In genomic region chr3:11692251-11692813, GRCh38 we compare ENCODE assay signal across 16 cellular contexts.
"Had no signal": no experiment of that assay in that cellular context is flagged by ENCODE, and none has a peak within 500 bp of the region (broad histone marks: within the 10 kb centered on the region; RNA-seq: fewer than 3 reads in every experiment).

No MANE protein-coding gene starts in this region.

- H3K27ac Mint-ChIP-seq: activated T-cell treated with anti-CD3 and anti-CD28 coated beads, Interleukin-2, amount 50 U/mL, for 72 hours; naive thymus-derived CD8-positive, alpha-beta T cell had no signal

- H3K4me1 ChIP-seq: adrenal gland, testis had no signal

- ATAC-seq: activated naive CD4-positive, alpha-beta T cell treated with anti-CD3 and anti-CD28 coated beads, Interleukin-2, amount 50 U/mL, for 72 hours; activated T-cell treated with anti-CD3 and anti-CD28 coated beads, Interleukin-2, amount 50 U/mL, for 72 hours; naive thymus-derived CD8-positive, alpha-beta T cell had no signal

- H3K27me3 Mint-ChIP-seq: naive thymus-derived CD8-positive, alpha-beta T cell had no signal

- H3K4me3 Mint-ChIP-seq: activated T-cell treated with anti-CD3 and anti-CD28 coated beads, Interleukin-2, amount 50 U/mL, for 72 hours had no signal

- H3K36me3 Mint-ChIP-seq: activated naive CD4-positive, alpha-beta T cell treated with anti-CD3 and anti-CD28 coated beads, Interleukin-2, amount 50 U/mL, for 72 hours had no signal

- H2AFZ ChIP-seq: parathyroid adenoma had no signal

- H3K27ac ChIP-seq: adrenal gland, esophagus squamous epithelium, parathyroid adenoma, testis, upper lobe of left lung, WERI-Rb-1 had no signal

- H3K9ac ChIP-seq: parathyroid adenoma had no signal

- H3K27me3 ChIP-seq: adrenal gland, esophagus squamous epithelium, testis, upper lobe of left lung had no signal

- H3K9me3 ChIP-seq: adrenal gland, esophagus squamous epithelium, testis, upper lobe of left lung had no signal

- H3K9me3 Mint-ChIP-seq: activated naive CD4-positive, alpha-beta T cell treated with anti-CD3 and anti-CD28 coated beads, Interleukin-2, amount 50 U/mL, for 72 hours; activated T-cell treated with anti-CD3 and anti-CD28 coated beads, Interleukin-2, amount 50 U/mL, for 72 hours; naive thymus-derived CD8-positive, alpha-beta T cell had no signal

- DNase-seq: activated CD4-positive, alpha-beta T cell treated with anti-CD3 and anti-CD28 coated beads, Interleukin-2, amount 50 U/mL, for 4 hours; activated gamma-delta T cell; activated T-cell treated with anti-CD3 and anti-CD28 coated beads, Interleukin-2, amount 50 U/mL, for 72 hours; adrenal gland; dermis blood vessel endothelial cell; effector memory CD4-positive, alpha-beta T cell; esophagus squamous epithelium; mesenchymal stem cell; naive thymus-derived CD8-positive, alpha-beta T cell; stimulated activated CD4-positive, alpha-beta T cell treated with anti-CD3 and anti-CD28 coated beads, Interleukin-4, amount 100 ng/mL, for 1 hour; testis; upper lobe of left lung; WERI-Rb-1 had no signal

- H3K4me3 ChIP-seq: adrenal gland, esophagus squamous epithelium, smooth muscle cell, testis, upper lobe of left lung had no signal
